Comparison of ENCODE assay signal across 8 cellular contexts in genomic region chr18:9101730-9102390, GRCh38. TPM values are rescaled to one million over a fixed set of nuclear protein-coding genes. Genes with fewer than 3 reads are reported as not detected.
DNase-seq lines count a peak whose midpoint lies in the region; ATAC-seq, FAIRE-seq and TF ChIP-seq lines count a peak whose summit lies in the region.

No MANE protein-coding gene starts in this region.

- no peak overlapping the region for H3K23ac ChIP-seq in H1 (ENCODE audit: insufficient read length)

- no peak for FAIRE-seq in H1 (lab: Jason Lieb, UNC)

- H2AK5ac ChIP-seq in H1 (ENCODE audit: low read depth, low read length): no peak overlapping the region

- H2BK120ac ChIP-seq in H1 (replicated peaks; ENCODE audit: low read depth, low read length): no peak overlapping the region

- peaks cover 16% of the 10 kb centered on the region; the same call in 1 of the 2 replicates for H3K36me3 ChIP-seq in SK-N-MC (ENCODE audit: insufficient read depth, low read length)
- peaks cover 0 to 5% (median 0%) of the 10 kb centered on the region in 4 experiments; a peak in 1 of 8 replicates for H3K36me3 ChIP-seq in H1 (ENCODE audit: control insufficient read depth in 2 of 4, insufficient read depth in 4 of 4, low read length in 3 of 4)
- no peaks in the 10 kb centered on the region for H3K36me3 ChIP-seq in uterus

- H3K18ac ChIP-seq in H1 (ENCODE audit: extremely low read depth, low read length): no peak overlapping the region

- H2BK15ac ChIP-seq in H1 (ENCODE audit: low read length): no peak overlapping the region

- no peak overlapping the region for H2BK12ac ChIP-seq in H1 (ENCODE audit: low read depth, low read length)

- CTCF ChIA-PET in H1 (lab: Charles Lee; ENCODE audit: partially characterized antibody): interaction anchor here (0.9 to 1.2 kb wide), 3 partner anchors 28 to 49 kb away, joined by 3 read pairs; no protein-coding TSS in a partner anchor

- H3K14ac ChIP-seq in H1 (ENCODE audit: insufficient read length): no peak overlapping the region

- H3K4me3 Mint-ChIP-seq in CD14-positive monocyte: peak overlapping the region; percentile 90 to 94

- no peak overlapping the region for H2BK20ac ChIP-seq in H1 (ENCODE audit: low read length)

- 47% methylated on average over 9 of the region's 9 CpGs; no CpG with 5 or more reads in 1 of the 2 experiments for WGBS in H1 (ENCODE audit: extremely low coverage in 1 of 2, insufficient coverage in 1 of 2, insufficient read length in 1 of 2, insufficient replicate concordance in 2 of 2, low coverage in 1 of 2, low lambda C conversion rate in 2 of 2, missing lambda C conversion rate in 1 of 2), 2 experiments

- H3K27ac Mint-ChIP-seq in CD14-positive monocyte: peak overlapping the region; percentile 93 to 99 (median 96)

- TF ChIP-seq POLR2A in H1 (IDR thresholded peaks at IDR 0.05; ENCODE audit: control extremely low read depth in 1 of 2, low read depth in 2 of 2, low read length in 2 of 2) (no peak), uterus (IDR thresholded peaks at IDR 0.05) (no peak)

- peak overlapping the region; percentile 96 for H3K4me3 ChIP-seq in SK-N-MC
- peak overlapping the region; percentile 42 to 92 (median 86); a peak in 6 of 8 replicates for H3K4me3 ChIP-seq in H1 (ENCODE audit: extremely low read depth in 1 of 4, insufficient read depth in 2 of 4, low read depth in 3 of 4, low read length in 4 of 4)
- H3K4me3 ChIP-seq in mononuclear cell (ENCODE audit: low read length): peak overlapping the region; percentile 83
- H3K4me3 ChIP-seq in uterus: peak overlapping the region; percentile 69 to 82

- H3K27me3 Mint-ChIP-seq in CD14-positive monocyte (ENCODE audit: low read depth in 3 of 3): peaks cover 0 to 2% (median 0%) of the 10 kb centered on the region in 3 donors

- no peak for TF ChIP-seq RAD21 in H1 (IDR thresholded peaks at IDR 0.05 in 1 of 2, conservative IDR thresholded peaks at IDR 0.05 in 1 of 2; ENCODE audit: low read depth in 2 of 2, low read length in 2 of 2)

- H3K23me2 ChIP-seq in H1 (ENCODE audit: low read depth, low read length): peaks cover 9% of the 10 kb centered on the region

- peak overlapping the region; percentile 74 for H3K27ac ChIP-seq in SK-N-MC
- H3K27ac ChIP-seq in H1 (ENCODE audit: low read depth, low read length): no peak overlapping the region
- H3K27ac ChIP-seq in uterus: peak overlapping the region; percentile 93 to 94

- no peak overlapping the region for H3K56ac ChIP-seq in H1 (replicated peaks; ENCODE audit: insufficient read length, low read depth, low read length)

- H2AFZ ChIP-seq in H1 (ENCODE audit: low read length): peak overlapping the region; percentile 37; the same call in 1 of the 2 replicates

- H2BK5ac ChIP-seq in H1 (ENCODE audit: low read depth, low read length): no peak overlapping the region

- POLR2A ChIA-PET in H1 (lab: Charles Lee; ENCODE audit: partially characterized antibody): interaction anchor here (1.0 to 5.7 kb wide), 5 partner anchors 9 to 102 kb away, joined by 3 to 61 read pairs (median 7); partner anchors contain the start of gene ANKRD12

- H3K27me3 ChIP-seq in H1 (replicated peaks in 1 of 4; ENCODE audit: control insufficient read depth in 3 of 4, extremely low read depth in 1 of 4, insufficient read depth in 3 of 4, low read length in 3 of 4): peaks cover 0 to 2% (median 0%) of the 10 kb centered on the region in 4 experiments; a peak in 1 of 7 replicates
- H3K27me3 ChIP-seq in mononuclear cell (ENCODE audit: insufficient read depth, low read length): no peaks in the 10 kb centered on the region
- H3K27me3 ChIP-seq in uterus: no peaks in the 10 kb centered on the region

- H3K9me3 ChIP-seq in SK-N-MC (ENCODE audit: low read depth, low read length): no peaks in the 10 kb centered on the region
- no peaks in the 10 kb centered on the region for H3K9me3 ChIP-seq in H1 (ENCODE audit: insufficient read depth in 2 of 2, low read depth in 1 of 2, low read length in 1 of 2)
- no peaks in the 10 kb centered on the region for H3K9me3 ChIP-seq in mononuclear cell (ENCODE audit: low read depth, low read length)
- no peaks in the 10 kb centered on the region for H3K9me3 ChIP-seq in uterus

- peaks cover 0 to 3% of the 10 kb centered on the region in 2 experiments for H4K20me1 ChIP-seq in H1 (replicated peaks in 1 of 2; ENCODE audit: control insufficient read depth in 1 of 2, insufficient read depth in 2 of 2, low read length in 2 of 2)

- no peaks in the 10 kb centered on the region for H3K79me1 ChIP-seq in H1 (ENCODE audit: low read depth, low read length)

- H4K91ac ChIP-seq in H1 (replicated peaks; ENCODE audit: insufficient read length, low read length): no peak overlapping the region

- H3K4me1 Mint-ChIP-seq in CD14-positive monocyte: peaks cover 45% of the 10 kb centered on the region

- peak overlapping the region; percentile 75 for H4K5ac ChIP-seq in H1 (ENCODE audit: insufficient read length, low read depth, low read length)

- ATAC-seq in GM19328 (IDR thresholded peaks at IDR 0.05; ENCODE audit: unreplicated experiment): peak; percentile 3

- H3K9ac ChIP-seq in SK-N-MC (ENCODE audit: insufficient read length): peak overlapping the region; percentile 75
- H3K9ac ChIP-seq in H1 (replicated peaks in 1 of 4; ENCODE audit: extremely low read depth in 1 of 4, low read depth in 3 of 4, low read length in 3 of 4): peak overlapping the region in 2 of 4 experiments; percentile 13 to 34; a peak in 2 of 7 replicates

- H3K9me3 Mint-ChIP-seq in CD14-positive monocyte: peaks cover 0 to 4% (median 0%) of the 10 kb centered on the region in 7 donors

- intact Hi-C loops in CD14-positive monocyte (cut with micrococcal nuclease) (loop anchor here (2.0 to 10.0 kb wide), 4 partner anchors 15 to 373 kb away; partner anchors contain the start of genes ANKRD12 (in 2 of the 2) and RALBP1 (in 1 of the 2)), uterus (cut with DNase I; ENCODE audit: low total_unique reads) (loop anchor here (5.0 kb wide), 1 partner anchor 35 kb away; the partner anchor contains the start of gene ANKRD12)

- no peak overlapping the region for H3K4ac ChIP-seq in H1 (replicated peaks; ENCODE audit: insufficient read length, low read depth, low read length)

- H3K79me2 ChIP-seq in H1 (ENCODE audit: control insufficient read depth in 1 of 2, insufficient read depth in 2 of 2, low read length in 2 of 2): peaks cover 22 to 41% of the 10 kb centered on the region in 2 experiments

- H4K8ac ChIP-seq in H1 (ENCODE audit: extremely low read depth, insufficient read depth, low read length): no peak overlapping the region

- no peak for TF ChIP-seq EP300 in H1 (IDR thresholded peaks at IDR 0.05; ENCODE audit: borderline replicate concordance in 1 of 2, low read depth in 2 of 2, low read length in 2 of 2)

- H3K4me1 ChIP-seq in H1 (replicated peaks in 1 of 4; ENCODE audit: control insufficient read depth in 3 of 4, insufficient read depth in 4 of 4, low read length in 3 of 4) (peaks cover 0 to 21% (median 9%) of the 10 kb centered on the region in 4 experiments; a peak in 3 of 7 replicates), mononuclear cell (ENCODE audit: insufficient read depth, low read length) (peaks cover 40% of the 10 kb centered on the region), uterus (peaks cover 0 to 8% of the 10 kb centered on the region in 2 donors)

- DNase-seq in CD14-positive monocyte (ENCODE audit: low spot score) (no peak), HuH-7 (ENCODE audit: low spot score) (peak; percentile 43), SK-N-MC (ENCODE audit: low read depth, low spot score) (no peak), H1 (ENCODE audit: low read depth in 1 of 2, low spot score in 2 of 2) (no peak), uterus (peak in 1 of 2 donors; percentile 24)
- no peak for DNase-seq in stimulated activated CD4-positive, alpha-beta T cell treated with anti-CD3 and anti-CD28 coated beads, Interleukin-2, amount 100 ng/mL, for 24 hours

- H3K36me3 Mint-ChIP-seq in CD14-positive monocyte: peaks cover 2 to 6% of the 10 kb centered on the region in 2 donors

- peak overlapping the region; percentile 81 to 83 for H3K4me2 ChIP-seq in H1 (ENCODE audit: insufficient read depth in 1 of 2, low read depth in 2 of 2, low read length in 2 of 2)

- no peak for TF ChIP-seq CTCF in CD14-positive monocyte (IDR thresholded peaks at IDR 0.05)
- no peak for TF ChIP-seq CTCF in H1 (IDR thresholded peaks at IDR 0.05; ENCODE audit: control extremely low read depth in 1 of 3, insufficient read depth in 1 of 3, low read depth in 1 of 3, low read length in 3 of 3)
- TF ChIP-seq CTCF in uterus (IDR thresholded peaks at IDR 0.05): no peak

TF ChIP-seq in H1, 55 proteins besides CTCF, POLR2A, EP300 and RAD21:
- TF ChIP-seq TAF7 (optimal IDR thresholded peaks at IDR 0.05; ENCODE audit: borderline replicate concordance, low read depth, low read length): no peak
- TF ChIP-seq ZNF274 (IDR thresholded peaks at IDR 0.05; ENCODE audit: borderline replicate concordance, extremely low read depth, low read length): no peak
- no peak for TF ChIP-seq EGR1 (IDR thresholded peaks at IDR 0.05; ENCODE audit: borderline replicate concordance, low read depth, low read length)

RNA-seq across cellular contexts. Expression of gene NDUFV2, which starts 0.6 kb away (rescaled TPM):
- polyA plus RNA-seq in CD14-positive monocyte: 100 to 1,000 TPM; 162 to 184 TPM
- 191 and 196 TPM in 2 replicates for total RNA-seq in H1 (2021; fragmentation: NEBNext Ultra II Directional; extraction: Animal tissue kit (Norgen Biotek cat#: 25700))
- 52.2 and 90.8 TPM in 2 replicates for polyA plus RNA-seq in H1 (2011; rRNA removed)
- 107 TPM for polyA plus RNA-seq in H1 (2011; cell fraction: cytosol; rRNA removed)
- polyA plus RNA-seq in H1 (2011; cell fraction: nucleus; rRNA removed): 44.6 TPM
- 137 to 244 TPM (median 153 TPM) in 4 replicates for polyA plus RNA-seq in H1 (2012, experiment 1 of 2)
- 64.0 TPM for polyA plus RNA-seq in H1 (2012, experiment 2 of 2)
- 221 TPM for polyA plus RNA-seq in H1 (2013, experiment 1 of 2)
- 225 TPM for polyA plus RNA-seq in H1 (2013, experiment 2 of 2)
- 51.1 and 59.6 TPM in 2 replicates for polyA minus RNA-seq in H1 (2011; rRNA and poly(A)+ RNA removed)
- 30.6 TPM for polyA minus RNA-seq in H1 (2011; cell fraction: cytosol; rRNA and poly(A)+ RNA removed)
- 114 TPM for polyA minus RNA-seq in H1 (2011; cell fraction: nucleus; rRNA and poly(A)+ RNA removed)
- 355 TPM for total RNA-seq in mononuclear cell
- 10 to 100 TPM; 54.8 to 99.8 (median 95.8) TPM for total RNA-seq in uterus

RNA-seq across cellular contexts. Expression of gene ANKRD12, which starts 34.7 kb away (rescaled TPM):
- polyA plus RNA-seq in CD14-positive monocyte (10 to 100 TPM; 15.4 to 15.5 TPM), H1 (2011; rRNA removed) (1.4 and 2.6 TPM in 2 replicates)
- 37.9 and 40.9 TPM in 2 replicates for total RNA-seq in H1 (2021; fragmentation: NEBNext Ultra II Directional; extraction: Animal tissue kit (Norgen Biotek cat#: 25700))
- 3.1 TPM for polyA plus RNA-seq in H1 (2011; cell fraction: cytosol; rRNA removed)
- polyA plus RNA-seq in H1 (2011; cell fraction: nucleus; rRNA removed): 9.2 TPM
- polyA plus RNA-seq in H1 (2012, experiment 1 of 2): 18.2 to 38.9 TPM (median 21.3 TPM) in 4 replicates
- 0.63 TPM for polyA plus RNA-seq in H1 (2012, experiment 2 of 2)
- 94.4 TPM for polyA plus RNA-seq in H1 (2013, experiment 1 of 2)
- 76.3 TPM for polyA plus RNA-seq in H1 (2013, experiment 2 of 2)
- polyA minus RNA-seq in H1 (2011; rRNA and poly(A)+ RNA removed): 24.3 and 43.6 TPM in 2 replicates
- polyA minus RNA-seq in H1 (2011; cell fraction: cytosol; rRNA and poly(A)+ RNA removed): 33.2 TPM
- 97.3 TPM for polyA minus RNA-seq in H1 (2011; cell fraction: nucleus; rRNA and poly(A)+ RNA removed)
- total RNA-seq in mononuclear cell (287 TPM), uterus (100 to 1,000 TPM in 1 of 4 donors, 10 to 100 TPM in 3; 29.1 to 122 (median 43.6) TPM)
